ENCODE assay signal across 8 cellular contexts in the genomic region with DNA sequence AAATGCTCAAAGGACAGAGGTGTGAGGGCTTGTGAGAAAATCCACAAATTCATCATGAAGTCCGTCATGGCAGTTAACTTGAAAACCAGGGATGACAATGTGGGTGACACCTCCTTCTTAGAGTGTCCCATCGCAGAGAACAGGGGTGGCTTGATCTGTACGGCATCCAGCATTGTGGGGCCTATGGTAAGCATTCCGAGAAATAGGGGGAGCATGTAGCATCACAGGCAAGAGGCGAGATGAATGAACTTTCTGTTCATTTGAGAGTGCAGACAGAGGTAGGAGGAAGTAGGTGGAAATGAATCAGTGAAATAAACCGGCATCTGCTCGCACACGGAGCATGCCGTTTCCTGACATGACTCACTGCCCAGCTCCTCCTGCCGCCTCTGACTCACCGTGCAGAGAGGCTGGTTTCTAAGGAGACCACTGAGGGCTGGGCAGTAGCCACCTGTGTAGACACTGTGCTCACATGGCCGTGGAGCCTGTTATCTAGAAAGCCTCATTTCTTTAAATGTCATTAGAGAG.
A peak's percentile ranks its signal among the peaks of the same experiment; 100 is the strongest.
DNase-seq lines count a peak whose midpoint lies in the region; ATAC-seq and TF ChIP-seq lines count a peak whose summit lies in the region.

No MANE protein-coding gene starts in this region.

- H3K27me3 ChIP-seq in right atrium auricular region, result no peaks in the 10 kb centered on the region
- H3K27me3 ChIP-seq in skeletal muscle satellite cell (ENCODE audit: control insufficient read depth, insufficient read depth, low read length), result no peaks in the 10 kb centered on the region

- peak; percentile 100 for ATAC-seq in GM19452 (IDR thresholded peaks at IDR 0.05; ENCODE audit: unreplicated experiment)
- peak; percentile 100 for ATAC-seq in HG03439 (IDR thresholded peaks at IDR 0.05; ENCODE audit: unreplicated experiment)
- ATAC-seq in activated naive CD4-positive, alpha-beta T cell treated with anti-CD3 and anti-CD28 coated beads, Interleukin-2, amount 50 U/mL, for 72 hours, result peak; percentile 97 to 98

- H3K36me3 ChIP-seq in right atrium auricular region, result no peaks in the 10 kb centered on the region
- no peaks in the 10 kb centered on the region for H3K36me3 ChIP-seq in skeletal muscle satellite cell (ENCODE audit: insufficient read depth, low read length)

- DNase-seq in DMS153 (lab: John Stamatoyannopoulos, UW), result peak; percentile 90
- peak; percentile 80 to 90 for DNase-seq in NOMO-1 (lab: John Stamatoyannopoulos, UW; ENCODE audit: unreplicated experiment in 2 of 2)
- DNase-seq in activated naive CD4-positive, alpha-beta T cell treated with anti-CD3 and anti-CD28 coated beads, Interleukin-2, amount 50 U/mL, for 72 hours (ENCODE audit: low spot score in 2 of 2), result peak; percentile 43 to 54
- peak; percentile 61 for DNase-seq in right atrium auricular region (ENCODE audit: low spot score)
- no peak for DNase-seq in ecto neural progenitor cell (ENCODE audit: low spot score)

- H3K9ac ChIP-seq in skeletal muscle satellite cell (ENCODE audit: low read depth, low read length), result no peak overlapping the region

- no peaks in the 10 kb centered on the region for H3K9me3 ChIP-seq in right atrium auricular region
- no peaks in the 10 kb centered on the region for H3K9me3 ChIP-seq in skeletal muscle satellite cell (replicated peaks; ENCODE audit: low read length)

- no peak overlapping the region for H3K4me3 ChIP-seq in right atrium auricular region
- H3K4me3 ChIP-seq in skeletal muscle satellite cell (ENCODE audit: low read length), result peak overlapping the region; percentile 45

- H3K27ac Mint-ChIP-seq in activated naive CD4-positive, alpha-beta T cell treated with anti-CD3 and anti-CD28 coated beads, Interleukin-2, amount 50 U/mL, for 72 hours, result peak overlapping the region in 1 of 2 donors; percentile 81

- peaks cover 0 to 29% of the 10 kb centered on the region in 2 donors for H3K4me1 ChIP-seq in right atrium auricular region
- H3K4me1 ChIP-seq in skeletal muscle satellite cell (ENCODE audit: control insufficient read depth, insufficient read depth, low read length), result peaks cover 24% of the 10 kb centered on the region

- H3K4me2 ChIP-seq in skeletal muscle satellite cell (ENCODE audit: low read length), result peak overlapping the region; percentile 77

- TF ChIP-seq CTCF in right atrium auricular region (IDR thresholded peaks at IDR 0.05), result no peak

- peaks cover 5% of the 10 kb centered on the region in 2 donors for H3K36me3 Mint-ChIP-seq in activated naive CD4-positive, alpha-beta T cell treated with anti-CD3 and anti-CD28 coated beads, Interleukin-2, amount 50 U/mL, for 72 hours

- H3K27ac ChIP-seq in right atrium auricular region, result no peak overlapping the region

- H3K9me3 Mint-ChIP-seq in activated naive CD4-positive, alpha-beta T cell treated with anti-CD3 and anti-CD28 coated beads, Interleukin-2, amount 50 U/mL, for 72 hours, result peaks cover 6 to 20% of the 10 kb centered on the region in 2 donors
